8 cellular contexts compared by ENCODE assay signal in the genomic region with DNA sequence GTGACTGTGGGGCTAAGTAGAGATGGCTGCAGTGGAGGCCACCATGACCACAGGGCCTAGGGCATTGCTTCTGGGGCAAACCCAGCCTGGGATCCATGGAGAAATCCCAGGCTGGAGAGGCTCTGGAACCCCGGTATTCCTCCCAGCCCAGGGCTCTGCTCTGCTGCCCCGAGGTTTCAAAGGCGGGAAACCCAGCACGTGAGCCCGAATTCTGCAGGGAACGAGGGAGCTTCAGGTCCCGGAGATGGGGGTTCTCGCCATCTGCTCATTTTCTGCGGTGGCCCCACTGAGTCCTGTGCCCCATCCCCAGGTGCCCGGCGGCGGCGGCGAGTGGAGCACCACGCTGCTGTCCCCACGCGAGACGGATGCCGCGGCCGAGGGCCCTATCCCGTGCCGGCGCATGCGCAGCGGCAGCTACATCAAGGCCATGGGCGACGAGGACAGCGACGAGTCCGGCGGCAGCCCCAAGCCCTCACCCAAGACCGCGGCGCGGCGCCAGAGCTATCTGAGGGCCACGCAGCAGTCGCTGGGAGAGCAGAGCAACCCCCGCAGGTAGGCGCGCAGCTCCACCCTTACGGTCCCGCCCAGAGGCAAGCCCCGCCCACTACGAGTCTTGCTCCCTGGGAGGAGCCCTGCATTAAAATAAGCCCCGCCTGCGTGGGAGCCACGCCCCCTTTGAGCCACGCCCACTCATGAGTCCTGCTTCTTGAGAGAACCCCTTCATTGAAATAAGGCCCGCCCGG.
A peak's percentile ranks its signal among the peaks of the same experiment; 100 is the strongest.
DNase-seq lines count a peak whose midpoint lies in the region; ATAC-seq and TF ChIP-seq lines count a peak whose summit lies in the region.

No MANE protein-coding gene starts in this region.

- no peaks in the 10 kb centered on the region for H3K9me3 ChIP-seq in CD8-positive, alpha-beta T cell (ENCODE audit: low read length)
- H3K9me3 ChIP-seq in MG63: no peaks in the 10 kb centered on the region

- H3K27me3 Mint-ChIP-seq in CD8-positive, alpha-beta T cell (ENCODE audit: low read depth): peaks cover 4% of the 10 kb centered on the region

- DNase-seq in CD8-positive, alpha-beta T cell: peak; percentile 60 to 89 (median 83)
- DNase-seq in MG63 (peak; percentile 59), cardiac fibroblast (ENCODE audit: low read depth in 2 of 2) (peak; percentile 58 to 61), islet precursor cell (peak; percentile 93), GF-D8 (lab: John Stamatoyannopoulos, UW) (no peak)
- peak; percentile 68 for DNase-seq in activated CD4-positive, CD25-positive, alpha-beta regulatory T cell treated with anti-CD3 and anti-CD28 coated beads, Interleukin-2, amount 50 U/mL, for 16 hours (ENCODE audit: low read depth, low spot score)
- peak; percentile 59 to 85 (median 74) for DNase-seq in stimulated activated CD4-positive, alpha-beta T cell treated with anti-CD3 and anti-CD28 coated beads, Interleukin-1b, Interleukin-23, amount 100 ng/mL, for 24 hours (ENCODE audit: low read depth in 4 of 4, low spot score in 1 of 4)

- no peak overlapping the region for H3K27ac Mint-ChIP-seq in CD8-positive, alpha-beta T cell

- no peaks in the 10 kb centered on the region for H3K9me3 Mint-ChIP-seq in CD8-positive, alpha-beta T cell

- no peaks in the 10 kb centered on the region for H3K36me3 ChIP-seq in CD8-positive, alpha-beta T cell (ENCODE audit: insufficient read depth, low read length)
- H3K36me3 ChIP-seq in MG63: no peaks in the 10 kb centered on the region

- ATAC-seq in CD8-positive, alpha-beta T cell: peak; percentile 98
- ATAC-seq in GM21619 (IDR thresholded peaks at IDR 0.05; ENCODE audit: unreplicated experiment): no peak

- H3K4me1 ChIP-seq in CD8-positive, alpha-beta T cell (ENCODE audit: insufficient read depth, low read length): no peaks in the 10 kb centered on the region

- no peak for TF ChIP-seq CTCF in CD8-positive, alpha-beta T cell (IDR thresholded peaks at IDR 0.05)
- no peak for TF ChIP-seq CTCF in cardiac fibroblast (IDR thresholded peaks at IDR 0.05; ENCODE audit: low read depth, low read length)

- H3K4me3 Mint-ChIP-seq in CD8-positive, alpha-beta T cell: peak overlapping the region; percentile 65

- H3K4me3 ChIP-seq in CD8-positive, alpha-beta T cell (ENCODE audit: low read depth, low read length): peak overlapping the region; percentile 45
- peak overlapping the region; percentile 14; the same call in 1 of the 2 replicates for H3K4me3 ChIP-seq in MG63
- H3K4me3 ChIP-seq in cardiac fibroblast (replicated peaks in 1 of 2; ENCODE audit: low read depth in 2 of 2, low read length in 2 of 2): peak overlapping the region; percentile 26 to 38

- no peaks in the 10 kb centered on the region for H3K36me3 Mint-ChIP-seq in CD8-positive, alpha-beta T cell

- CTCF ChIA-PET in CD8-positive, alpha-beta T cell (lab: Charles Lee): interaction anchor here (1.8 kb wide), 1 partner anchor 237 kb away, joined by 5 read pairs; no protein-coding TSS in a partner anchor

- POLR2A ChIA-PET in CD8-positive, alpha-beta T cell (lab: Charles Lee): no interaction called here

- intact Hi-C loops in CD8-positive, alpha-beta T cell (cut with DNase I, micrococcal nuclease): loop anchor here in 1 of 2 experiments (10.0 kb wide), 1 partner anchor 441 kb away; no protein-coding TSS in a partner anchor

- H3K27ac ChIP-seq in CD8-positive, alpha-beta T cell (ENCODE audit: low read depth, low read length): no peak overlapping the region

- peaks cover 4% of the 10 kb centered on the region for H3K4me1 Mint-ChIP-seq in CD8-positive, alpha-beta T cell (ENCODE audit: low read depth)

- H3K27me3 ChIP-seq in CD8-positive, alpha-beta T cell (ENCODE audit: insufficient read depth, low read length): no peaks in the 10 kb centered on the region
- peaks cover 3% of the 10 kb centered on the region; the same call in 1 of the 2 replicates for H3K27me3 ChIP-seq in MG63
